Comparison of ENCODE assay signal across 1 cellular context in the genomic region with DNA sequence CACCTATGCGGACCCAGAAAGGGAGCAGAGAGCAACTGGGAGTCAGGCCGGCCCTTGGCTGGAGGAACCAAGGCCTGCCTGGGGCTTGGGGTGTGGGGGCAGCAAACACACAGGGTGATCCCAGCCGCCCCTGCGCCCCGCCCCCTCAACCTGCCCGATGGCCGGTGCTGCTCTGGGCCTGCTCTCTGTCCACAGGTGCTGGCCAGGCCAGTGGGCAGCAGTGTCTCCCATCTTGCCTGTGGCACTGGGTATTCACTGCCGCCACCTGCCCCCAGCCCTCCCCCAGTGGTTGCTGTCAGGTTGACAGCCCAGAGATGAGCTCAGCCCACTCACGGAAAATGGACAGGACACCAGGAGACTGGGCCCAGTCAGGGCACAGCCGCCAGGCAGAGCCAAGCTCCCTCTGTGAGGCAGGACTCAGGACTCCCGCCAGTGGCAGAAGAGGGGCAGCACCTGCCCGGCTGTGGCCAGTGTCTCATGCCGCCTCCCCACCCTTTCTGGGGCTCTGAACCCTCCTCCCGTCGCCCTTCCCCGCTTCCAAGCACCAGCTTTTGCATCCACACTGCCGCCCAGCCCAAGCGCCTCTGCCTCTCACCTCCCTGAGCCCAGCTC.
TF ChIP-seq lines count a peak whose summit lies in the region.

No MANE protein-coding gene starts in this region.

TF ChIP-seq in HepG2, 621 proteins besides CTCF, POLR2A, EP300 and RAD21:
- TF ChIP-seq ZNF546 (CRISPR knock-in tag; conservative IDR thresholded peaks at IDR 0.05) = no peak
- TF ChIP-seq ZNF552 (CRISPR knock-in tag; IDR thresholded peaks at IDR 0.05; ENCODE audit: borderline replicate concordance) = no peak
- TF ChIP-seq ZNF143 (CRISPR knock-in tag; IDR thresholded peaks at IDR 0.05) = no peak
- TF ChIP-seq, protein P1, sequence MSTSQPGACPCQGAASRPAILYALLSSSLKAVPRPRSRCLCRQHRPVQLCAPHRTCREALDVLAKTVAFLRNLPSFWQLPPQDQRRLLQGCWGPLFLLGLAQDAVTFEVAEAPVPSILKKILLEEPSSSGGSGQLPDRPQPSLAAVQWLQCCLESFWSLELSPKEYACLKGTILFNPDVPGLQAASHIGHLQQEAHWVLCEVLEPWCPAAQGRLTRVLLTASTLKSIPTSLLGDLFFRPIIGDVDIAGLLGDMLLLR (CRISPR knock-in tag; IDR thresholded peaks at IDR 0.05) = no peak
- no peak for TF ChIP-seq HDAC6 (IDR thresholded peaks at IDR 0.05; ENCODE audit: low read depth, low read length)
